ENCODE assay signal across 8 cellular contexts in genomic region chr16:87464691-87465300, GRCh38. TPM values are rescaled to one million over a fixed set of nuclear protein-coding genes. Genes with fewer than 3 reads are reported as not detected.
DNase-seq lines count a peak whose midpoint lies in the region; ATAC-seq and TF ChIP-seq lines count a peak whose summit lies in the region.

No MANE protein-coding gene starts in this region.

- WGBS in gastroesophageal sphincter (ENCODE audit: low coverage in 1 of 2), 2 donors, result 0 to 16% methylated on average over 4 to 6 of the region's 13 CpGs

- H2AFZ ChIP-seq in parathyroid adenoma, result no peak overlapping the region

- H3K27ac ChIP-seq in gastroesophageal sphincter, result peak overlapping the region; percentile 85 to 91 (median 86)
- H3K27ac ChIP-seq in parathyroid adenoma, result peak overlapping the region; percentile 96

- no peak for TF ChIP-seq EP300 in gastroesophageal sphincter (IDR thresholded peaks at IDR 0.05)

- DNase-seq in NOMO-1 treated with DMSO at 0.1 percent for 48 hours (lab: John Stamatoyannopoulos, UW; ENCODE audit: unreplicated experiment) (peak; percentile 56), DMS153 (lab: John Stamatoyannopoulos, UW) (no peak), NCI-H2081 treated with DMSO at 0.1 percent for 48 hours (lab: John Stamatoyannopoulos, UW) (no peak)
- peak; percentile 24 for DNase-seq in activated T-helper 9 cell treated with anti-CD3 and anti-CD28 coated beads, Interleukin-2, amount 50 U/mL, for 16 hours (ENCODE audit: low read depth)

- peak overlapping the region; percentile 72 for H3K4me2 ChIP-seq in parathyroid adenoma (ENCODE audit: low read length)

- H3K4me3 ChIP-seq in GM08714 (ENCODE audit: low read length) (peak overlapping the region; percentile 11; the same call in 1 of the 2 replicates), gastroesophageal sphincter (peak overlapping the region in 1 of 2 donors; percentile 36), parathyroid adenoma (ENCODE audit: low read depth, low read length) (peak overlapping the region; percentile 46)

- H3K27me3 ChIP-seq in gastroesophageal sphincter (no peaks in the 10 kb centered on the region), parathyroid adenoma (ENCODE audit: control insufficient read depth, insufficient read depth, low read length) (no peaks in the 10 kb centered on the region)

- TF ChIP-seq POLR2A in gastroesophageal sphincter (IDR thresholded peaks at IDR 0.05), result no peak

- peak; percentile 94 for ATAC-seq in gastroesophageal sphincter
- no peak for ATAC-seq in HG03457 (IDR thresholded peaks at IDR 0.05; ENCODE audit: unreplicated experiment)

- H3K36me3 ChIP-seq in gastroesophageal sphincter, result peaks cover 0 to 7% of the 10 kb centered on the region in 2 donors
- no peaks in the 10 kb centered on the region for H3K36me3 ChIP-seq in parathyroid adenoma (ENCODE audit: control insufficient read depth, insufficient read depth, low read length)

- H3K79me2 ChIP-seq in parathyroid adenoma, result peaks cover 28% of the 10 kb centered on the region

- no peak overlapping the region for H3K9ac ChIP-seq in parathyroid adenoma

- no peaks in the 10 kb centered on the region for H3K9me3 ChIP-seq in gastroesophageal sphincter
- H3K9me3 ChIP-seq in parathyroid adenoma (ENCODE audit: control insufficient read depth, low read length), result no peaks in the 10 kb centered on the region

- TF ChIP-seq CTCF in gastroesophageal sphincter (IDR thresholded peaks at IDR 0.05) (no peak), parathyroid adenoma (IDR thresholded peaks at IDR 0.05) (no peak)

- H3K4me1 ChIP-seq in gastroesophageal sphincter (peaks cover 13 to 80% (median 46%) of the 10 kb centered on the region in 3 donors), parathyroid adenoma (peaks cover 50% of the 10 kb centered on the region)

RNA-seq across cellular contexts. Expression of gene ZCCHC14, which starts 28.0 kb away (rescaled TPM):
- total RNA-seq in gastroesophageal sphincter, result 10 to 100 TPM; 15.5 to 24.9 (median 19.9) TPM

Comparison
In these comparisons a context has a peak if more than half of its experiments do, and no peak if none do; other contexts are left out.
1. DNase-seq: peak in NOMO-1 treated with DMSO at 0.1 percent for 48 hours (single experiment) and activated T-helper 9 cell treated with anti-CD3 and anti-CD28 coated beads, Interleukin-2, amount 50 U/mL, for 16 hours (single experiment); none in DMS153 (single experiment) and NCI-H2081 treated with DMSO at 0.1 percent for 48 hours (single experiment).